In the genomic region with DNA sequence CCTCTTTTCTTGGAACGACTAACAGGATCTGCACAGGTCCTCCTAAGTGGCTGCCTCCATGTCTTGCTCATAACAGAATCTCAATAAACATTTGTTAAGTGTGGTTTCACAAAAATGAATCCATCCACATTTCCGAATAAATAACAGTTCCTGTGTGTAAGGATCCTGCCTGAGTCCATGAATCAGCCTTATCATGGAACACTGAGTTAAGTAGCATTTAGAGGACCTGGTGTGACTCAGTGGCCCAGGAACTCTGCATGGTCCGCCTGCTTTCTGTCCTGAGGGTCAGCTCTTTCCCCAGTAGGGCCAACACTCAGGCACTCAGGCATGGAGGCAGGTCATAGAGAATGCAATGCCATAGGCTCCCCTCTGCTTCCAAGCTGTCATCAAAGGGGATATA, we compare ENCODE assay signal across 18 cellular contexts. TPM values are rescaled to one million over a fixed set of nuclear protein-coding genes. Genes with fewer than 3 reads are reported as not detected.
DNase-seq lines count a peak whose midpoint lies in the region; ATAC-seq and TF ChIP-seq lines count a peak whose summit lies in the region.
"Had no signal": no experiment of that assay in that cellular context is flagged by ENCODE, and none has a peak within 500 bp of the region (broad histone marks: within the 10 kb centered on the region; RNA-seq: fewer than 3 reads in every experiment).

No MANE protein-coding gene starts in this region.

- DNase-seq in LHCN-M2 (ENCODE audit: low read depth) (peak; percentile 37), dorsolateral prefrontal cortex (no peak), mesenchymal stem cell (peak; percentile 87), substantia nigra (lab: John Stamatoyannopoulos, UW) (no peak), erythroblast (lab: John Stamatoyannopoulos, UW) (no peak), iPS-NIHi7 (ENCODE audit: extremely low spot score) (no peak)
- DNase-seq: DMS153; MV-4-11; NCI-H1417; NCI-H1930; NCI-H2171 treated with DMSO at 0.1 percent for 48 hours; NCI-H446 treated with DMSO at 0.1 percent for 48 hours; NK-92 treated with Interleukin-12 subunit alpha and Interleukin-12 subunit beta, amount 100 ng/mL, for 24 hours; SHP77 treated with DMSO at 0.1 percent for 48 hours had no signal

- H3K27me3 ChIP-seq in dorsolateral prefrontal cortex, result no peaks in the 10 kb centered on the region
- peaks cover 3 to 7% of the 10 kb centered on the region in 2 experiments for H3K27me3 ChIP-seq in mesenchymal stem cell (ENCODE audit: control insufficient read depth in 1 of 2, insufficient read depth in 1 of 2, low read length in 2 of 2)

- no peak overlapping the region for H4K91ac ChIP-seq in mesenchymal stem cell (ENCODE audit: low read length)

- peak overlapping the region in 1 of 2 experiments; percentile 1 for H2BK12ac ChIP-seq in mesenchymal stem cell (ENCODE audit: low read length in 2 of 2)

- H3K18ac ChIP-seq in mesenchymal stem cell (ENCODE audit: low read depth in 1 of 2, low read length in 2 of 2), result no peak overlapping the region

- peaks cover under 1% of the 10 kb centered on the region for H3K9me3 ChIP-seq in mesenchymal stem cell (ENCODE audit: control insufficient read depth, low read length)
- H3K9me3 ChIP-seq: HAP-1 had no signal

- H3K4me1 ChIP-seq in mesenchymal stem cell (ENCODE audit: control insufficient read depth, insufficient read depth, low read depth, low read length), result no peaks in the 10 kb centered on the region
- H3K4me1 ChIP-seq: HAP-1 had no signal

- WGBS in mesenchymal stem cell, result 18% methylated on average over 2 of the region's 3 CpGs

- H2BK120ac ChIP-seq in mesenchymal stem cell (ENCODE audit: low read depth, low read length), result no peak overlapping the region

- no peak overlapping the region for H2BK5ac ChIP-seq in mesenchymal stem cell (ENCODE audit: low read depth, low read length, poor library complexity, severe bottlenecking)

- H2AK5ac ChIP-seq in mesenchymal stem cell (ENCODE audit: low read length, severe bottlenecking), result no peak overlapping the region

- no peak overlapping the region for H3K9ac ChIP-seq in mesenchymal stem cell (ENCODE audit: low read length)

- peak overlapping the region in 1 of 2 experiments; percentile 77 for H3K4ac ChIP-seq in mesenchymal stem cell (ENCODE audit: low read depth in 1 of 2, low read length in 2 of 2)

- H3K27ac ChIP-seq in dorsolateral prefrontal cortex (peak overlapping the region in 30 of 59 donors; percentile 23 to 80 (median 64)), mesenchymal stem cell (ENCODE audit: low read length, poor library complexity, severe bottlenecking) (no peak overlapping the region), substantia nigra (ENCODE audit: low read depth, low read length, poor library complexity, severe bottlenecking) (peak overlapping the region; percentile 74)

- TF ChIP-seq CTCF in dorsolateral prefrontal cortex (IDR thresholded peaks at IDR 0.05 in 54 of 56, conservative IDR thresholded peaks at IDR 0.05 in 2 of 56; ENCODE audit: low read depth in 1 of 56, partially characterized antibody in 56 of 56), result no peak

- no peak overlapping the region for H3K23ac ChIP-seq in mesenchymal stem cell (ENCODE audit: low read length in 2 of 2)

- H3K79me1 ChIP-seq in mesenchymal stem cell (replicated peaks; ENCODE audit: low read length, poor library complexity, severe bottlenecking), result no peaks in the 10 kb centered on the region

- intact Hi-C loops in dorsolateral prefrontal cortex (cut with DNase I), result no loop called here

- ATAC-seq in GM19324 (IDR thresholded peaks at IDR 0.05; ENCODE audit: low FRiP score, unreplicated experiment), result no peak

- peak overlapping the region; percentile 93 for H4K8ac ChIP-seq in mesenchymal stem cell (ENCODE audit: low read length)

- no peak for TF ChIP-seq POLR2A in erythroblast (IDR thresholded peaks at IDR 0.05; ENCODE audit: low read length)

- no peak overlapping the region for H2BK15ac ChIP-seq in mesenchymal stem cell (ENCODE audit: low read depth, poor library complexity, severe bottlenecking)

- H3K4me3 ChIP-seq in dorsolateral prefrontal cortex, result no peak overlapping the region
- no peak overlapping the region for H3K4me3 ChIP-seq in mesenchymal stem cell (ENCODE audit: insufficient read depth in 1 of 2, low read depth in 1 of 2, low read length in 2 of 2)
- H3K4me3 ChIP-seq: HAP-1 had no signal

- no peak overlapping the region for H3K14ac ChIP-seq in mesenchymal stem cell (ENCODE audit: low read length in 2 of 2)

- no peak overlapping the region for H3K4me2 ChIP-seq in mesenchymal stem cell (ENCODE audit: low read length, poor library complexity, severe bottlenecking)

- H3K36me3 ChIP-seq in mesenchymal stem cell (ENCODE audit: control insufficient read depth in 1 of 2, insufficient read depth in 2 of 2, low read depth in 1 of 2, low read length in 2 of 2), result no peaks in the 10 kb centered on the region
- H3K36me3 ChIP-seq: HAP-1 had no signal

- peak overlapping the region; percentile 29 for H2AFZ ChIP-seq in mesenchymal stem cell (ENCODE audit: low read depth, low read length)

RNA-seq across cellular contexts. Expression of a gene that starts 15.8 kb away (rescaled TPM):
- total RNA-seq in LHCN-M2 (2014; rRNA removed) (1.0 and 2.7 TPM in 2 replicates), dorsolateral prefrontal cortex (100 to 1,000 TPM in 6 of 120 experiments, 10 to 100 TPM in 113, 1 to 10 TPM in 1; 8.8 to 166 (median 43.8) TPM)
- 0.39 TPM for polyA plus RNA-seq in LHCN-M2 (2012)
- 1.2 TPM for polyA plus RNA-seq in mesenchymal stem cell (2013, experiment 1 of 2)
- polyA plus RNA-seq in mesenchymal stem cell (2013, experiment 2 of 2), result 1.2 TPM
- total RNA-seq: OCI-LY7 had no signal
- polyA plus RNA-seq: CD14-positive monocyte had no signal

Comparison
In these comparisons a context has a peak if more than half of its experiments do, and no peak if none do; other contexts are left out.
1. DNase-seq: peak in LHCN-M2 (single experiment) and mesenchymal stem cell (single experiment); none in dorsolateral prefrontal cortex (0 of 10), substantia nigra (0 of 49), erythroblast (0 of 2) and iPS-NIHi7 (single experiment).